Comparison of ENCODE assay signal across 11 cellular contexts in the genomic region with DNA sequence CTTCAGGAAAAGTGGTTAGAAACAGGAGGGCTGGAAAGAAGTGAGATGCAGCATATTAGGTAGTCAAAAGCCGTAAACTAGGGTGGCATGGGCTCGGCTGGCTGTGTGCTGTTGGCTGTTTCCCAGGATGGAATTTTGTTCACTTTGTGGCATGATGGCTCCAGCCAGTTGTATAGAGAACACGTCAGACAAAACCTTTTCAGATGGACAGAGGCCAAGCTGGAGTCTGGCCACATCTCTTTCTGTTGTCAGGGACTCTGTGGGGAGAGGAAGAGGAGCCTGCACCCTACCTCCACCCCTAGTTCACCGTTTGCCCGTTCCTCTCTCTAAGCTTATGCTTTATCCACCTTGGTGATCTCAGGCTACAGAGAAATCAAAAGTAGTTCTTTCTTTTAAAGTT. TPM values are rescaled to one million over a fixed set of nuclear protein-coding genes. Genes with fewer than 3 reads are reported as not detected.
DNase-seq lines count a peak whose midpoint lies in the region; ATAC-seq and TF ChIP-seq lines count a peak whose summit lies in the region.
"Had no signal": no experiment of that assay in that cellular context is flagged by ENCODE, and none has a peak within 500 bp of the region (broad histone marks: within the 10 kb centered on the region; RNA-seq: fewer than 3 reads in every experiment).

No MANE protein-coding gene starts in this region.

- H3K36me3 ChIP-seq in ascending aorta: peaks cover 22 to 30% of the 10 kb centered on the region in 2 donors

- H3K9me3 ChIP-seq in ascending aorta: no peaks in the 10 kb centered on the region

- H3K4me3 ChIP-seq in ascending aorta: no peak overlapping the region

- peak; percentile 67 for ATAC-seq in sciatic nerve

- peaks cover 3 to 25% of the 10 kb centered on the region in 2 donors for H3K4me1 ChIP-seq in ascending aorta

- H3K27ac ChIP-seq in ascending aorta: peak overlapping the region; percentile 62 to 65

- intact Hi-C loops in ascending aorta (cut with DNase I): loop anchor here (1.0 kb wide), 1 partner anchor 10 kb away; no protein-coding TSS in a partner anchor
- intact Hi-C loops in cardiac septum (cut with DNase I): loop anchor here (5.0 kb wide), 2 partner anchors 55 to 70 kb away; no protein-coding TSS in a partner anchor
- intact Hi-C loops in sciatic nerve (cut with DNase I): no loop called here

- no peak for TF ChIP-seq CTCF in ascending aorta (IDR thresholded peaks at IDR 0.05)

- no peaks in the 10 kb centered on the region for H3K27me3 ChIP-seq in ascending aorta

- peak; percentile 62 for DNase-seq in DMS79 treated with DMSO at 0.1 percent for 48 hours (lab: John Stamatoyannopoulos, UW)
- peak in 1 of 2 donors; percentile 85 for DNase-seq in ascending aorta (ENCODE audit: low spot score in 2 of 2)
- peak; percentile 78 for DNase-seq in cardiac septum (ENCODE audit: low spot score)
- no peak for DNase-seq in sciatic nerve (ENCODE audit: low spot score)
- no peak for DNase-seq in OCI-M2 (lab: John Stamatoyannopoulos, UW; ENCODE audit: unreplicated experiment)
- no peak for DNase-seq in HT-29 (ENCODE audit: low spot score)
- no peak for DNase-seq in activated naive CD4-positive, alpha-beta T cell (lab: John Stamatoyannopoulos, UW)
- no peak for DNase-seq in NCI-H2081 treated with DMSO at 0.1 percent for 48 hours (lab: John Stamatoyannopoulos, UW)
- DNase-seq: activated CD4-positive, alpha-beta T cell treated with anti-CD3 and anti-CD28 coated beads, Interleukin-2, amount 50 U/mL, for 48 hours; GOT3; MV-4-11 had no signal

RNA-seq across cellular contexts. Expression of a gene that starts 22.0 kb away (rescaled TPM):
- 21.6 TPM for total RNA-seq in ascending aorta
- 49.2 TPM for total RNA-seq in cardiac septum
- total RNA-seq in sciatic nerve: 56.6 TPM
- 16.9 and 19.1 TPM in 2 replicates for total RNA-seq in HT-29 (2014; rRNA removed; shearing (Covaris generic))

RNA-seq across cellular contexts. Expression of a gene that starts 33.2 kb away (rescaled TPM):
- total RNA-seq in ascending aorta (24.2 TPM), cardiac septum (24.9 TPM), sciatic nerve (12.7 TPM)
- 23.3 and 24.4 TPM in 2 replicates for total RNA-seq in HT-29 (2014; rRNA removed; shearing (Covaris generic))

RNA-seq across cellular contexts. Expression of a gene that starts 46.8 kb away (rescaled TPM):
- total RNA-seq in ascending aorta: 33.5 TPM
- total RNA-seq in cardiac septum: 11.9 TPM
- total RNA-seq in sciatic nerve: 91.7 TPM
- total RNA-seq in HT-29 (2014; rRNA removed; shearing (Covaris generic)): 0.29 TPM in 1 of 2 replicates, not detected in the other

Comparison
In these comparisons a context has a peak if more than half of its experiments do, and no peak if none do; other contexts are left out.
1. DNase-seq: peak in DMS79 treated with DMSO at 0.1 percent for 48 hours (single experiment) and cardiac septum (single experiment); none in sciatic nerve (single experiment), OCI-M2 (single experiment), HT-29 (single experiment), activated naive CD4-positive, alpha-beta T cell (0 of 4) and NCI-H2081 treated with DMSO at 0.1 percent for 48 hours (single experiment).
2. RNA of a gene that starts 46.8 kb away (total RNA-seq): 91.7 TPM in sciatic nerve (single experiment), 33.5 TPM in ascending aorta (single experiment) and 11.9 TPM in cardiac septum (single experiment); 0.29 TPM in HT-29; every median in the first group is over 10 times any median in the second.